In genomic region chr21:33268736-33269441, GRCh38 we compare ENCODE assay signal across 8 cellular contexts. TPM values are rescaled to one million over a fixed set of nuclear protein-coding genes. Genes with fewer than 3 reads are reported as not detected.
A peak's percentile ranks its signal among the peaks of the same experiment; 100 is the strongest.
DNase-seq lines count a peak whose midpoint lies in the region; ATAC-seq, FAIRE-seq and TF ChIP-seq lines count a peak whose summit lies in the region.

No MANE protein-coding gene starts in this region.

- H2BK5ac ChIP-seq in H1 (ENCODE audit: low read depth, low read length) = no peak overlapping the region

- H3K27me3 ChIP-seq in H1 (replicated peaks in 1 of 4; ENCODE audit: control insufficient read depth in 3 of 4, extremely low read depth in 1 of 4, insufficient read depth in 3 of 4, low read length in 3 of 4) = no peaks in the 10 kb centered on the region; a peak in 1 of 7 replicates
- H3K27me3 ChIP-seq in HAP-1 (ENCODE audit: low read depth) = no peaks in the 10 kb centered on the region

- H3K4me3 Mint-ChIP-seq in stimulated activated naive CD8-positive, alpha-beta T cell treated with anti-CD3 and anti-CD28 coated beads, Interleukin-15, amount 100 ng/mL, for 72 hours = peak overlapping the region; percentile 47 to 99

- H2BK12ac ChIP-seq in H1 (ENCODE audit: low read depth, low read length) = no peak overlapping the region

- FAIRE-seq in H1 (lab: Jason Lieb, UNC) = no peak

- peaks cover 76% of the 10 kb centered on the region for H3K4me1 Mint-ChIP-seq in stimulated activated naive CD8-positive, alpha-beta T cell treated with anti-CD3 and anti-CD28 coated beads, Interleukin-15, amount 100 ng/mL, for 72 hours

- no peak overlapping the region for H2BK20ac ChIP-seq in H1 (ENCODE audit: low read length)

- TF ChIP-seq POLR2A in H1 (IDR thresholded peaks at IDR 0.05; ENCODE audit: control extremely low read depth in 1 of 2, low read depth in 2 of 2, low read length in 2 of 2) = no peak

- H4K8ac ChIP-seq in H1 (ENCODE audit: extremely low read depth, insufficient read depth, low read length) = no peak overlapping the region

- no peak overlapping the region for H4K91ac ChIP-seq in H1 (replicated peaks; ENCODE audit: insufficient read length, low read length)

- in situ Hi-C loops in HAP-1 (cut with MboI; ENCODE audit: low sequenced_read_pairs) = no loop called here

- no peak overlapping the region for H3K27ac ChIP-seq in H1 (ENCODE audit: low read depth, low read length)

- no peak for TF ChIP-seq EP300 in H1 (IDR thresholded peaks at IDR 0.05; ENCODE audit: borderline replicate concordance in 1 of 2, low read depth in 2 of 2, low read length in 2 of 2)

- no peak overlapping the region for H2BK120ac ChIP-seq in H1 (replicated peaks; ENCODE audit: low read depth, low read length)

- H3K4me1 ChIP-seq in H1 (replicated peaks in 1 of 4; ENCODE audit: control insufficient read depth in 3 of 4, insufficient read depth in 4 of 4, low read length in 3 of 4) (peaks cover 0 to 4% (median under 1%) of the 10 kb centered on the region in 4 experiments; a peak in 3 of 7 replicates), HAP-1 (0 out of 2 replicates have a peak, but pooled peaks cover 2% of the 10 kb centered on the region)

- H3K23ac ChIP-seq in H1 (ENCODE audit: insufficient read length) = no peak overlapping the region

- POLR2A ChIA-PET in H1 (lab: Charles Lee; ENCODE audit: partially characterized antibody) = no interaction called here

- no peak overlapping the region for H2AFZ ChIP-seq in H1 (ENCODE audit: low read length)

- no peak overlapping the region for H3K14ac ChIP-seq in H1 (ENCODE audit: insufficient read length)

- peak overlapping the region; percentile 71 to 87 for H3K27ac Mint-ChIP-seq in stimulated activated naive CD8-positive, alpha-beta T cell treated with anti-CD3 and anti-CD28 coated beads, Interleukin-15, amount 100 ng/mL, for 72 hours

- peak; percentile 46 for ATAC-seq in HG03558 (IDR thresholded peaks at IDR 0.05; ENCODE audit: extremely low read depth, unreplicated experiment)
- ATAC-seq in stimulated activated naive CD8-positive, alpha-beta T cell treated with anti-CD3 and anti-CD28 coated beads, Interleukin-15, amount 100 ng/mL, for 72 hours = peak; percentile 67

- DNase-seq in DMS79 treated with DMSO at 0.1 percent for 48 hours (lab: John Stamatoyannopoulos, UW) (peak; percentile 80), GM20000 (ENCODE audit: low spot score) (peak; percentile 70), T-helper 1 cell (peak in 4 of 5 donors; percentile 21 to 35 (median 28)), H1 (ENCODE audit: low read depth in 1 of 2, low spot score in 2 of 2) (no peak), HAP-1 (ENCODE audit: low spot score in 2 of 2) (no peak)
- DNase-seq in stimulated activated naive CD8-positive, alpha-beta T cell treated with anti-CD3 and anti-CD28 coated beads, Interleukin-15, amount 100 ng/mL, for 72 hours = peak in 1 of 2 donors; percentile 42
- no peak for DNase-seq in NK-92 treated with Interleukin-12 subunit alpha and Interleukin-12 subunit beta, amount 100 ng/mL, for 24 hours (lab: John Stamatoyannopoulos, UW)

- H3K4me2 ChIP-seq in H1 (ENCODE audit: insufficient read depth in 1 of 2, low read depth in 2 of 2, low read length in 2 of 2) = no peak overlapping the region

- TF ChIP-seq RAD21 in H1 (IDR thresholded peaks at IDR 0.05 in 1 of 2, conservative IDR thresholded peaks at IDR 0.05 in 1 of 2; ENCODE audit: low read depth in 2 of 2, low read length in 2 of 2) = no peak

- H3K27me3 Mint-ChIP-seq in stimulated activated naive CD8-positive, alpha-beta T cell treated with anti-CD3 and anti-CD28 coated beads, Interleukin-15, amount 100 ng/mL, for 72 hours = no peaks in the 10 kb centered on the region

- no peak overlapping the region for H4K5ac ChIP-seq in H1 (ENCODE audit: insufficient read length, low read depth, low read length)

- no peak overlapping the region for H3K4ac ChIP-seq in H1 (replicated peaks; ENCODE audit: insufficient read length, low read depth, low read length)

- peaks cover 0 to 5% of the 10 kb centered on the region in 2 experiments for H4K20me1 ChIP-seq in H1 (replicated peaks in 1 of 2; ENCODE audit: control insufficient read depth in 1 of 2, insufficient read depth in 2 of 2, low read length in 2 of 2)

- H3K9me3 ChIP-seq in H1 (ENCODE audit: insufficient read depth in 2 of 2, low read depth in 1 of 2, low read length in 1 of 2) = no peaks in the 10 kb centered on the region
- H3K9me3 ChIP-seq in HAP-1 = no peaks in the 10 kb centered on the region

- H3K56ac ChIP-seq in H1 (replicated peaks; ENCODE audit: insufficient read length, low read depth, low read length) = no peak overlapping the region

- H3K79me2 ChIP-seq in H1 (ENCODE audit: control insufficient read depth in 1 of 2, insufficient read depth in 2 of 2, low read length in 2 of 2) = no peaks in the 10 kb centered on the region

- no peaks in the 10 kb centered on the region for H3K9me3 Mint-ChIP-seq in stimulated activated naive CD8-positive, alpha-beta T cell treated with anti-CD3 and anti-CD28 coated beads, Interleukin-15, amount 100 ng/mL, for 72 hours

- H3K4me3 ChIP-seq in H1 (ENCODE audit: extremely low read depth in 1 of 4, insufficient read depth in 2 of 4, low read depth in 3 of 4, low read length in 4 of 4) (no peak overlapping the region), HAP-1 (no peak overlapping the region)

- no peaks in the 10 kb centered on the region for H3K79me1 ChIP-seq in H1 (ENCODE audit: low read depth, low read length)

- no peak overlapping the region for H3K18ac ChIP-seq in H1 (ENCODE audit: extremely low read depth, low read length)

- WGBS in H1 (ENCODE audit: extremely low coverage in 1 of 2, insufficient coverage in 1 of 2, insufficient read length in 1 of 2, insufficient replicate concordance in 2 of 2, low coverage in 1 of 2, low lambda C conversion rate in 2 of 2, missing lambda C conversion rate in 1 of 2), 2 experiments = 85% methylated on average over 12 of the region's 12 CpGs; no CpG with 5 or more reads in 1 of the 2 experiments

- H3K36me3 ChIP-seq in H1 (ENCODE audit: control insufficient read depth in 2 of 4, insufficient read depth in 4 of 4, low read length in 3 of 4) = no peaks in the 10 kb centered on the region
- H3K36me3 ChIP-seq in HAP-1 (replicated peaks) = peaks cover 10% of the 10 kb centered on the region; the same call in 1 of the 2 replicates

- CTCF ChIA-PET in H1 (lab: Charles Lee; ENCODE audit: partially characterized antibody) = interaction anchor here (0.5 to 1.1 kb wide), 3 partner anchors 11 to 25 kb away, joined by 3 to 4 read pairs (median 3); no protein-coding TSS in a partner anchor

- no peak overlapping the region for H2AK5ac ChIP-seq in H1 (ENCODE audit: low read depth, low read length)

- no peak overlapping the region for H3K9ac ChIP-seq in H1 (replicated peaks in 1 of 4; ENCODE audit: extremely low read depth in 1 of 4, low read depth in 3 of 4, low read length in 3 of 4)

- TF ChIP-seq CTCF in GM20000 (IDR thresholded peaks at IDR 0.05; ENCODE audit: extremely low read depth, missing control alignments) = peak; percentile 6
- no peak for TF ChIP-seq CTCF in H1 (IDR thresholded peaks at IDR 0.05; ENCODE audit: control extremely low read depth in 1 of 3, insufficient read depth in 1 of 3, low read depth in 1 of 3, low read length in 3 of 3)

- 0 out of 2 replicates have a peak overlapping the region, but pooled peaks have one; percentile 61 for H2BK15ac ChIP-seq in H1 (ENCODE audit: low read length)

- peaks cover 7% of the 10 kb centered on the region; the same call in 1 of the 2 replicates for H3K23me2 ChIP-seq in H1 (ENCODE audit: low read depth, low read length)

TF ChIP-seq in H1, 55 proteins besides CTCF, POLR2A, EP300 and RAD21 (continues in another document):
- TF ChIP-seq RBBP5 (IDR thresholded peaks at IDR 0.05; ENCODE audit: borderline replicate concordance, low read depth, low read length) (no peak), JUND (IDR thresholded peaks at IDR 0.05; ENCODE audit: low read length) (no peak), KDM1A (IDR thresholded peaks at IDR 0.05; ENCODE audit: borderline replicate concordance, low read length) (no peak), SIX5 (IDR thresholded peaks at IDR 0.05; ENCODE audit: low read depth, low read length) (no peak)
- TF ChIP-seq, protein P1, sequence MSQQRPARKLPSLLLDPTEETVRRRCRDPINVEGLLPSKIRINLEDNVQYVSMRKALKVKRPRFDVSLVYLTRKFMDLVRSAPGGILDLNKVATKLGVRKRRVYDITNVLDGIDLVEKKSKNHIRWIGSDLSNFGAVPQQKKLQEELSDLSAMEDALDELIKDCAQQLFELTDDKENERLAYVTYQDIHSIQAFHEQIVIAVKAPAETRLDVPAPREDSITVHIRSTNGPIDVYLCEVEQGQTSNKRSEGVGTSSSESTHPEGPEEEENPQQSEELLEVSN (IDR thresholded peaks at IDR 0.05) = no peak

RNA-seq across cellular contexts. Expression of gene IL10RB, which starts 2.7 kb away (rescaled TPM):
- 2.5 and 3.2 TPM in 2 replicates for total RNA-seq in H1 (2021; fragmentation: NEBNext Ultra II Directional; extraction: Animal tissue kit (Norgen Biotek cat#: 25700))
- 2.7 and 2.9 TPM in 2 replicates for polyA plus RNA-seq in H1 (2011; rRNA removed)
- polyA plus RNA-seq in H1 (2011; cell fraction: cytosol; rRNA removed) = 4.7 TPM
- 2.4 TPM for polyA plus RNA-seq in H1 (2011; cell fraction: nucleus; rRNA removed)
- polyA plus RNA-seq in H1 (2012, experiment 1 of 2) = 2.2 to 3.1 TPM (median 2.6 TPM) in 4 replicates
- 1.8 TPM for polyA plus RNA-seq in H1 (2012, experiment 2 of 2)
- 4.1 TPM for polyA plus RNA-seq in H1 (2013, experiment 1 of 2)
- 4.9 TPM for polyA plus RNA-seq in H1 (2013, experiment 2 of 2)
- 4.1 and 4.5 TPM in 2 replicates for polyA minus RNA-seq in H1 (2011; rRNA and poly(A)+ RNA removed)
- polyA minus RNA-seq in H1 (2011; cell fraction: cytosol; rRNA and poly(A)+ RNA removed) = 4.0 TPM
- 3.9 TPM for polyA minus RNA-seq in H1 (2011; cell fraction: nucleus; rRNA and poly(A)+ RNA removed)

RNA-seq across cellular contexts. Expression of gene IFNAR2, which starts 39.2 kb away (rescaled TPM):
- 13.9 and 16.1 TPM in 2 replicates for total RNA-seq in H1 (2021; fragmentation: NEBNext Ultra II Directional; extraction: Animal tissue kit (Norgen Biotek cat#: 25700))
- polyA plus RNA-seq in H1 (2011; rRNA removed) = 8.6 and 12.2 TPM in 2 replicates
- 14.1 TPM for polyA plus RNA-seq in H1 (2011; cell fraction: cytosol; rRNA removed)
- polyA plus RNA-seq in H1 (2011; cell fraction: nucleus; rRNA removed) = 6.2 TPM
- polyA plus RNA-seq in H1 (2012, experiment 1 of 2) = 10.8 to 14.6 TPM (median 13.2 TPM) in 4 replicates
- 8.6 TPM for polyA plus RNA-seq in H1 (2012, experiment 2 of 2)
- 15.5 TPM for polyA plus RNA-seq in H1 (2013, experiment 1 of 2)
- 16.9 TPM for polyA plus RNA-seq in H1 (2013, experiment 2 of 2)
- polyA minus RNA-seq in H1 (2011; rRNA and poly(A)+ RNA removed) = 17.5 and 23.9 TPM in 2 replicates
- 7.1 TPM for polyA minus RNA-seq in H1 (2011; cell fraction: cytosol; rRNA and poly(A)+ RNA removed)
- 13.3 TPM for polyA minus RNA-seq in H1 (2011; cell fraction: nucleus; rRNA and poly(A)+ RNA removed)

RNA-seq across cellular contexts. Expression of gene IFNAR1, which starts 55.9 kb away (rescaled TPM):
- total RNA-seq in H1 (2021; fragmentation: NEBNext Ultra II Directional; extraction: Animal tissue kit (Norgen Biotek cat#: 25700)) = 13.4 and 17.1 TPM in 2 replicates
- polyA plus RNA-seq in H1 (2011; rRNA removed) = 3.1 and 3.4 TPM in 2 replicates
- 4.4 TPM for polyA plus RNA-seq in H1 (2011; cell fraction: cytosol; rRNA removed)
- polyA plus RNA-seq in H1 (2011; cell fraction: nucleus; rRNA removed) = 1.7 TPM
- polyA plus RNA-seq in H1 (2012, experiment 1 of 2) = 6.9 to 14.0 TPM (median 10.4 TPM) in 4 replicates
- 0.98 TPM for polyA plus RNA-seq in H1 (2012, experiment 2 of 2)
- polyA plus RNA-seq in H1 (2013, experiment 1 of 2) = 10.5 TPM
- 13.5 TPM for polyA plus RNA-seq in H1 (2013, experiment 2 of 2)
- 5.3 and 6.1 TPM in 2 replicates for polyA minus RNA-seq in H1 (2011; rRNA and poly(A)+ RNA removed)
- 3.2 TPM for polyA minus RNA-seq in H1 (2011; cell fraction: cytosol; rRNA and poly(A)+ RNA removed)
- 8.5 TPM for polyA minus RNA-seq in H1 (2011; cell fraction: nucleus; rRNA and poly(A)+ RNA removed)

Comparison
In these comparisons a context has a peak if more than half of its experiments do, and no peak if none do; other contexts are left out.
1. DNase-seq: peak in DMS79 treated with DMSO at 0.1 percent for 48 hours (single experiment), GM20000 (single experiment) and T-helper 1 cell (4 of 5); none in H1 (0 of 2), NK-92 treated with Interleukin-12 subunit alpha and Interleukin-12 subunit beta, amount 100 ng/mL, for 24 hours (single experiment) and HAP-1 (0 of 2).